ENCODE assay signal across 27 cellular contexts in genomic region chr9:113764572-113764971, GRCh38.
"Had no signal": no experiment of that assay in that cellular context is flagged by ENCODE, and none has a peak within 500 bp of the region (broad histone marks: within the 10 kb centered on the region; RNA-seq: fewer than 3 reads in every experiment).

No MANE protein-coding gene starts in this region.

- H3K9me3 ChIP-seq: colonic mucosa, gastrocnemius medialis had no signal

- H3K4me3 ChIP-seq: colonic mucosa, coronary artery, dorsolateral prefrontal cortex, esophagus squamous epithelium, gastrocnemius medialis, gastroesophageal sphincter, heart left ventricle, heart right ventricle had no signal

- H3K36me3 ChIP-seq: colonic mucosa, esophagus squamous epithelium, gastrocnemius medialis, gastroesophageal sphincter, heart left ventricle, heart right ventricle had no signal

- H3K4me1 ChIP-seq: colonic mucosa, esophagus squamous epithelium, foreskin keratinocyte, gastrocnemius medialis, gastroesophageal sphincter, heart left ventricle, heart right ventricle had no signal

- ATAC-seq: effector memory CD8-positive, alpha-beta T cell; esophagus mucosa; foreskin keratinocyte; gastrocnemius medialis; gastroesophageal sphincter; heart left ventricle; heart right ventricle had no signal

- DNase-seq: colonic mucosa; cortex of kidney; dermis blood vessel endothelial cell; dorsolateral prefrontal cortex; effector CD4-positive, alpha-beta T cell; effector CD8-positive, alpha-beta T cell; effector memory CD4-positive, alpha-beta T cell; effector memory CD8-positive, alpha-beta T cell; endodermal cell; erythroblast; esophagus squamous epithelium; foreskin fibroblast; foreskin keratinocyte; foreskin melanocyte; gastrocnemius medialis; glutamatergic neuron; head of caudate nucleus; heart left ventricle; heart right ventricle had no signal

- FAIRE-seq: colon, endometrium, endothelial cell of umbilical vein, frontal cortex had no signal

- H3K27me3 ChIP-seq: colonic mucosa, gastrocnemius medialis, heart left ventricle had no signal

- H3K27ac ChIP-seq: colonic mucosa, coronary artery, dorsolateral prefrontal cortex, epithelial cell of prostate, esophagus squamous epithelium, foreskin keratinocyte, gastrocnemius medialis, gastroesophageal sphincter, heart left ventricle, heart right ventricle had no signal
